In the genomic region with DNA sequence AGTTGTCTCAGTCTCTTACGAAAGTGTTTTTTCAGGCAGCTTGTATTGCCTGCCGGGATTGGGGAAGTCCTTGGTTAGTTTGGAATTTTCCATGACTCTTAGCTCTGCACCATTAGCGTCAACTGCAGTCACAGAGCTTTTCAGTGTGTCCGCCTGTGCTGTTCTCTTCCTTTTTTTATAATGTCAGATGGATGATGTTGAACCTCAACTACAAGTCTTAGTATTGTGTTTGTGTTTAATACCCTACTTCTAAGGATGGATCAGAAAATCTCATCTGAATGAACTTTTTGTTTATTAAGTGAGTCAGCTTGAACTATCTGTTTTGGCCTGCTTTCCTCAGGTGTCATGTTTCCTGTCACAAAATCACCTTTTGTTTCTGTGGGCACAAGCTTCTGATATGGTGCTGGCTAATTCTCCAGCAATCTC, we compare ENCODE assay signal across 8 cellular contexts. TPM values are rescaled to one million over a fixed set of nuclear protein-coding genes. Genes with fewer than 3 reads are reported as not detected.
DNase-seq lines count a peak whose midpoint lies in the region; ATAC-seq and TF ChIP-seq lines count a peak whose summit lies in the region.

No MANE protein-coding gene starts in this region.

- no peak overlapping the region for H3K4me3 Mint-ChIP-seq in activated naive CD4-positive, alpha-beta T cell treated with anti-CD3 and anti-CD28 coated beads, Interleukin-2, amount 50 U/mL, for 24 hours

- no peaks in the 10 kb centered on the region for H3K36me3 ChIP-seq in testis (ENCODE audit: low read depth, missing control alignments)

- no peaks in the 10 kb centered on the region for H3K9me3 ChIP-seq in testis

- POLR2A ChIA-PET in GM10248 (lab: Yijun Ruan, JAX): no interaction called here

- H3K27me3 Mint-ChIP-seq in activated naive CD4-positive, alpha-beta T cell treated with anti-CD3 and anti-CD28 coated beads, Interleukin-2, amount 50 U/mL, for 24 hours: no peaks in the 10 kb centered on the region

- CTCF ChIA-PET in GM10248 (lab: Yijun Ruan, JAX): interaction anchor here (1.5 kb wide), 1 partner anchor 19 kb away, joined by 5 read pairs; no protein-coding TSS in a partner anchor

- H3K36me3 Mint-ChIP-seq in activated naive CD4-positive, alpha-beta T cell treated with anti-CD3 and anti-CD28 coated beads, Interleukin-2, amount 50 U/mL, for 24 hours: peaks cover 14% of the 10 kb centered on the region

- DNase-seq in activated naive CD4-positive, alpha-beta T cell (lab: John Stamatoyannopoulos, UW): no peak
- peak; percentile 82 to 85 for DNase-seq in cardiac fibroblast (ENCODE audit: low read depth in 2 of 2)
- DNase-seq in left lobe of liver (ENCODE audit: low spot score): peak; percentile 48
- peak; percentile 40 for DNase-seq in testis
- DNase-seq in T-helper 2 cell: no peak
- no peak for DNase-seq in GM10248 (ENCODE audit: extremely low spot score)

- H3K9me3 Mint-ChIP-seq in activated naive CD4-positive, alpha-beta T cell treated with anti-CD3 and anti-CD28 coated beads, Interleukin-2, amount 50 U/mL, for 24 hours: no peaks in the 10 kb centered on the region

- no peak for TF ChIP-seq CTCF in cardiac fibroblast (IDR thresholded peaks at IDR 0.05; ENCODE audit: low read depth, low read length)
- no peak for TF ChIP-seq CTCF in testis (IDR thresholded peaks at IDR 0.05)
- no peak for TF ChIP-seq CTCF in GM10248 (IDR thresholded peaks at IDR 0.05; ENCODE audit: control extremely low read depth, extremely low read depth, low read depth, missing control alignments)

- no peak for TF ChIP-seq POLR2A in testis (IDR thresholded peaks at IDR 0.05)

- H3K27me3 ChIP-seq in testis: no peaks in the 10 kb centered on the region

- intact Hi-C loops in testis (cut with DNase I; ENCODE audit: low total_unique reads): no loop called here

- H3K4me3 ChIP-seq in cardiac fibroblast (replicated peaks in 1 of 2; ENCODE audit: low read depth in 2 of 2, low read length in 2 of 2): no peak overlapping the region
- H3K4me3 ChIP-seq in testis: no peak overlapping the region

- peak; percentile 81 for ATAC-seq in left lobe of liver
- ATAC-seq in HG03442 (IDR thresholded peaks at IDR 0.05; ENCODE audit: unreplicated experiment): no peak

- H3K4me1 Mint-ChIP-seq in activated naive CD4-positive, alpha-beta T cell treated with anti-CD3 and anti-CD28 coated beads, Interleukin-2, amount 50 U/mL, for 24 hours: peaks cover 71% of the 10 kb centered on the region

- 44 to 52% methylated on average over 4 of the region's 4 CpGs for WGBS in testis, 2 donors

- peak overlapping the region; percentile 35 to 65 for H3K27ac ChIP-seq in testis

- peaks cover 18% of the 10 kb centered on the region for H3K4me1 ChIP-seq in testis

- H3K27ac Mint-ChIP-seq in activated naive CD4-positive, alpha-beta T cell treated with anti-CD3 and anti-CD28 coated beads, Interleukin-2, amount 50 U/mL, for 24 hours: peak overlapping the region; percentile 56

RNA-seq across cellular contexts. Expression of a gene that starts 33.1 kb away (rescaled TPM):
- total RNA-seq in left lobe of liver (110 TPM), testis (100 to 1,000 TPM; 124 to 134 TPM)
- polyA plus RNA-seq in testis (ENCODE audit: insufficient read depth, low read depth, low replicate concordance): 170 TPM

RNA-seq across cellular contexts. Expression of a gene that starts 39.5 kb away (rescaled TPM):
- 10.2 TPM for total RNA-seq in left lobe of liver
- 10 to 100 TPM; 55.6 to 58.4 TPM for total RNA-seq in testis
- polyA plus RNA-seq in testis (ENCODE audit: insufficient read depth, low read depth, low replicate concordance): 24.2 TPM

RNA-seq across cellular contexts. Expression of a gene that starts 57.4 kb away (rescaled TPM):
- 16.3 TPM for total RNA-seq in left lobe of liver
- 10 to 100 TPM; 63.0 to 67.3 TPM for total RNA-seq in testis
- polyA plus RNA-seq in testis (ENCODE audit: insufficient read depth, low read depth, low replicate concordance): 164 TPM

Comparison
In these comparisons a context has a peak if more than half of its experiments do, and no peak if none do; other contexts are left out.
1. DNase-seq: peak in cardiac fibroblast (2 of 2), left lobe of liver (single experiment) and testis (single experiment); none in activated naive CD4-positive, alpha-beta T cell (0 of 4), T-helper 2 cell (0 of 5) and GM10248 (single experiment).